Comparison of ENCODE assay signal across 23 cellular contexts in the genomic region with DNA sequence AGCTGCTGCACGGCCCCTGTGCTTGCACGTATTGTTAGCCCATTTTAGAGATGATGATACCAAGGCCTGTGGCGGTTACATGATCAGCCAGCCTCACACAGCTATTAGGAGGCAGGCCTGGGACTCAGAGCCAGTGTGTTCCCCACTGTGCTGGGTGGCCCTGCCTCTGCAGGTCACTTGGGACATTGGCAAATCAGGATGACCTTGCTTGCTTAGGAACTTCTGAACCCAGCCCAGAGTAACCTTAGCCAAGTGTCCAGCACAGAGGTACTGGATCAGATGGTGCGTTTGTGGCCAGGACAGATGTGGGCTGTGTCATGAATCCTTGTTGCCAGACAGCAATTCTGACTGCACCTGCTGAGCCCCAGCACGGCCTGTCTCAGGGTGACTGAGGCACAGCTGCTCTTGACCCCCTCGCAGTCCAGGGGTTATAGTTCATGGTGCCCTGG.
"Had no signal": no experiment of that assay in that cellular context is flagged by ENCODE, and none has a peak within 500 bp of the region (broad histone marks: within the 10 kb centered on the region; RNA-seq: fewer than 3 reads in every experiment).

No MANE protein-coding gene starts in this region.

- H3K4me2 ChIP-seq: neural progenitor cell had no signal

- H3K36me3 ChIP-seq: gastrocnemius medialis, neural progenitor cell, pancreas, tibial artery, uterus had no signal

- H3K4me3 Mint-ChIP-seq: activated CD4-positive, alpha-beta T cell treated with anti-CD3 and anti-CD28 coated beads, Interleukin-2, amount 10 ng/mL, durations not matched to agents 7 days and 5 days; activated T-cell treated with anti-CD3 and anti-CD28 coated beads, Interleukin-2, amount 50 U/mL, for 4 hours; neural progenitor cell; stimulated activated naive B cell treated with anti-CD40 and anti-IgM and Interleukin-4, amounts not matched to agents 10 μg/mL and 1 μg/mL and 100 μg/mL, for 72 hours had no signal

- H2AFZ ChIP-seq: neural progenitor cell had no signal

- H3K27ac ChIP-seq: left lung, neural progenitor cell, pancreas, tibial artery, uterus had no signal

- H3K9me3 Mint-ChIP-seq: activated CD4-positive, alpha-beta T cell treated with anti-CD3 and anti-CD28 coated beads, Interleukin-2, amount 10 ng/mL, durations not matched to agents 7 days and 5 days; activated T-cell treated with anti-CD3 and anti-CD28 coated beads, Interleukin-2, amount 50 U/mL, for 4 hours; neural progenitor cell; stimulated activated naive B cell treated with anti-CD40 and anti-IgM and Interleukin-4, amounts not matched to agents 10 μg/mL and 1 μg/mL and 100 μg/mL, for 72 hours had no signal

- ATAC-seq: activated T-cell treated with anti-CD3 and anti-CD28 coated beads, Interleukin-2, amount 50 U/mL, for 4 hours; left lung; sciatic nerve; stimulated activated naive B cell treated with anti-CD40 and anti-IgM and Interleukin-4, amounts not matched to agents 10 μg/mL and 1 μg/mL and 100 μg/mL, for 72 hours had no signal

- DNase-seq: activated CD4-positive, alpha-beta T cell treated with anti-CD3 and anti-CD28 coated beads, Interleukin-2, amount 10 ng/mL, durations not matched to agents 7 days and 5 days; activated CD4-positive, CD25-positive, alpha-beta regulatory T cell; activated CD8-positive, alpha-beta memory T cell treated with anti-CD3 and anti-CD28 coated beads, Interleukin-2, amount 50 U/mL, for 4 hours; activated effector memory CD4-positive, alpha-beta T cell treated with Interleukin-2 at 50 U/mL for 16 hours; activated naive CD4-positive, alpha-beta T cell treated with anti-CD3 and anti-CD28 coated beads, Interleukin-2, amount 50 U/mL, for 16 hours; activated T-cell treated with anti-CD3 and anti-CD28 coated beads, Interleukin-2, amount 50 U/mL, for 4 hours; cerebellar nuclear complex; cortex of kidney; effector CD4-positive, alpha-beta T cell; gastrocnemius medialis; head of caudate nucleus; left lung; mammary epithelial cell; stimulated activated naive B cell treated with anti-CD40 and anti-IgM and Interleukin-4, amounts not matched to agents 10 μg/mL and 1 μg/mL and 100 μg/mL, for 72 hours; T-helper 1 cell; T1000; tibial artery; uterus had no signal

- H3K36me3 Mint-ChIP-seq: neural progenitor cell had no signal

- H3K9me3 ChIP-seq: gastrocnemius medialis, left lung, pancreas, tibial artery, uterus had no signal

- H3K27me3 ChIP-seq: gastrocnemius medialis, left lung, neural progenitor cell, pancreas, tibial artery, uterus had no signal

- H3K4me3 ChIP-seq: gastrocnemius medialis, left lung, neural progenitor cell, pancreas, tibial artery, uterus had no signal

- H3K27me3 Mint-ChIP-seq: activated CD4-positive, alpha-beta T cell treated with anti-CD3 and anti-CD28 coated beads, Interleukin-2, amount 10 ng/mL, durations not matched to agents 7 days and 5 days had no signal

- FAIRE-seq: bronchial epithelial cell, keratinocyte, pancreas had no signal

- H3K27ac Mint-ChIP-seq: activated CD4-positive, alpha-beta T cell treated with anti-CD3 and anti-CD28 coated beads, Interleukin-2, amount 10 ng/mL, durations not matched to agents 7 days and 5 days; neural progenitor cell; stimulated activated naive B cell treated with anti-CD40 and anti-IgM and Interleukin-4, amounts not matched to agents 10 μg/mL and 1 μg/mL and 100 μg/mL, for 72 hours had no signal

- H3K9ac ChIP-seq: neural progenitor cell had no signal

- H3K4me1 ChIP-seq: pancreas had no signal
